11 cellular contexts compared by ENCODE assay signal in the genomic region with DNA sequence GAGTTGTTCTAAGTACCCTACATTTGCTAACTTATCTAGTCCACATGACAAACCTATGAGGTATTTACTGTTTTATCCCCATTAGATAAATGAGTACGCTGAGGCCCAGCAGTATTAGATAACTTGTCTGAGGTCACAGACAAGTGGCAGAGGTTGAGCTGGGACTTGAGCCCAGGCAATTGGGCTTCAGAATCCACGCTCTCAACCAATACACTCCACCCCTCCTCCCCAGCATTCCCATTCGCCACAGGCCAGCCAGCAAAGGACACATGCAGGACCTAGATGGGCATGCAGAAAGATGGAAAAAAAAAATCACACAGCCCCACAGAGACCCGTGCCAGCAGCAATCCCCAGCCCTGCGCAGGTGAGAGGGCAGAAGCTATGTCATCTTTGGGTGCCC. TPM values are rescaled to one million over a fixed set of nuclear protein-coding genes. Genes with fewer than 3 reads are reported as not detected.
DNase-seq lines count a peak whose midpoint lies in the region; ATAC-seq lines count a peak whose summit lies in the region.
"Had no signal": no experiment of that assay in that cellular context is flagged by ENCODE, and none has a peak within 500 bp of the region (broad histone marks: within the 10 kb centered on the region; RNA-seq: fewer than 3 reads in every experiment).

No MANE protein-coding gene starts in this region.

- POLR2A ChIA-PET in CD8-positive, alpha-beta memory T cell (lab: Charles Lee) = interaction anchor here (1.0 to 1.9 kb wide), 7 partner anchors 11 to 101 kb away, joined by 3 to 23 read pairs (median 4); a partner anchor contains a TSS
- POLR2A ChIA-PET in T-cell (lab: Charles Lee) = interaction anchor here (0.5 to 1.5 kb wide), 3 partner anchors 12 to 49 kb away, joined by 3 to 10 read pairs (median 4); a partner anchor contains a TSS

- no peaks in the 10 kb centered on the region for H3K9me3 Mint-ChIP-seq in CD8-positive, alpha-beta memory T cell
- no peaks in the 10 kb centered on the region for H3K9me3 Mint-ChIP-seq in T-cell

- intact Hi-C loops in Right ventricle myocardium superior (cut with DNase I) = no loop called here

- CTCF ChIA-PET in CD8-positive, alpha-beta memory T cell (lab: Charles Lee) = interaction anchor here (1.2 to 24.2 kb wide), 11 partner anchors 10 to 156 kb away, joined by 3 to 452 read pairs (median 9); a partner anchor contains a TSS
- CTCF ChIA-PET in T-cell (lab: Charles Lee) = interaction anchor here (0.5 to 2.2 kb wide), 16 partner anchors 9 to 944 kb away, joined by 3 to 21 read pairs (median 4); a partner anchor contains a TSS

- H3K9me3 ChIP-seq in CD8-positive, alpha-beta memory T cell (ENCODE audit: low read length) = no peaks in the 10 kb centered on the region

- H3K9ac ChIP-seq in rectal smooth muscle tissue (ENCODE audit: low read length) = no peak overlapping the region

- ATAC-seq in T-cell (replicated peaks in 1 of 4) (no peak), Right ventricle myocardium superior (ENCODE audit: poor library complexity) (peak; percentile 53), GM18517 (IDR thresholded peaks at IDR 0.05; ENCODE audit: unreplicated experiment) (no peak), GM18861 (IDR thresholded peaks at IDR 0.05; ENCODE audit: unreplicated experiment) (no peak), HG03175 (IDR thresholded peaks at IDR 0.05; ENCODE audit: unreplicated experiment) (no peak)

- no peak for DNase-seq in CD8-positive, alpha-beta memory T cell
- DNase-seq in T-cell = no peak
- DNase-seq in Right ventricle myocardium superior = no peak
- no peak for DNase-seq in SHP77 treated with DMSO at 0.1 percent for 48 hours (lab: John Stamatoyannopoulos, UW)
- DNase-seq: amniotic stem cell, Calu3, NCI-H2171 had no signal

- H3K4me1 ChIP-seq in CD8-positive, alpha-beta memory T cell (ENCODE audit: insufficient read depth, low read length) = peaks cover 99% of the 10 kb centered on the region
- H3K4me1 ChIP-seq in rectal smooth muscle tissue (ENCODE audit: control insufficient read depth, insufficient read depth, low read length) = peaks cover 83% of the 10 kb centered on the region

- H3K4me3 Mint-ChIP-seq in CD8-positive, alpha-beta memory T cell = peak overlapping the region in 6 of 7 donors; percentile 53 to 86 (median 71)
- peak overlapping the region; percentile 54 to 97 (median 64) for H3K4me3 Mint-ChIP-seq in T-cell

- H3K36me3 Mint-ChIP-seq in CD8-positive, alpha-beta memory T cell = peaks cover 0 to 21% (median 1%) of the 10 kb centered on the region in 3 donors
- H3K36me3 Mint-ChIP-seq in T-cell = peaks cover 4% of the 10 kb centered on the region

- H3K27me3 ChIP-seq in CD8-positive, alpha-beta memory T cell (ENCODE audit: insufficient read depth, low read length, poor library complexity, severe bottlenecking) = no peaks in the 10 kb centered on the region
- no peaks in the 10 kb centered on the region for H3K27me3 ChIP-seq in rectal smooth muscle tissue (ENCODE audit: control insufficient read depth, insufficient read depth, low read length)

- H3K27me3 Mint-ChIP-seq in CD8-positive, alpha-beta memory T cell = peaks cover 0 to 2% of the 10 kb centered on the region in 2 donors
- H3K27me3 Mint-ChIP-seq in T-cell = no peaks in the 10 kb centered on the region

- H3K27ac Mint-ChIP-seq in CD8-positive, alpha-beta memory T cell = peak overlapping the region in 7 of 8 donors; percentile 88 to 97 (median 93)
- peak overlapping the region; percentile 97 to 98 for H3K27ac Mint-ChIP-seq in T-cell

- H3K4me3 ChIP-seq in CD8-positive, alpha-beta memory T cell (ENCODE audit: low read length) = peak overlapping the region; percentile 69
- no peak overlapping the region for H3K4me3 ChIP-seq in rectal smooth muscle tissue (ENCODE audit: low read length)

- peak overlapping the region; percentile 69 for H3K27ac ChIP-seq in CD8-positive, alpha-beta memory T cell (ENCODE audit: low read depth, low read length)
- H3K27ac ChIP-seq in rectal smooth muscle tissue (ENCODE audit: low read depth, low read length) = peak overlapping the region; percentile 63

- peaks cover 91 to 99% (median 99%) of the 10 kb centered on the region in 3 donors for H3K4me1 Mint-ChIP-seq in CD8-positive, alpha-beta memory T cell
- peaks cover 96 to 100% (median 98%) of the 10 kb centered on the region in 3 donors for H3K4me1 Mint-ChIP-seq in T-cell

- H3K36me3 ChIP-seq in CD8-positive, alpha-beta memory T cell (ENCODE audit: insufficient read depth, low read length) = peaks cover 7% of the 10 kb centered on the region
- H3K36me3 ChIP-seq in rectal smooth muscle tissue (ENCODE audit: control insufficient read depth, insufficient read depth, low read length) = no peaks in the 10 kb centered on the region

RNA-seq across cellular contexts. Expression of a gene that starts 12.4 kb away (rescaled TPM):
- 100 to 1,000 TPM; 206 to 207 TPM for total RNA-seq in CD8-positive, alpha-beta memory T cell
- polyA plus RNA-seq in CD8-positive, alpha-beta memory T cell = 23.1 TPM
- 100 to 1,000 TPM; 142 to 192 (median 165) TPM for total RNA-seq in T-cell
- total RNA-seq in Right ventricle myocardium superior = 35.9 TPM

RNA-seq across cellular contexts. Expression of a gene that starts 34.3 kb away (rescaled TPM):
- 10 to 100 TPM; 10.9 to 11.5 TPM for total RNA-seq in CD8-positive, alpha-beta memory T cell
- polyA plus RNA-seq in CD8-positive, alpha-beta memory T cell = 9.1 TPM
- total RNA-seq in T-cell (10 to 100 TPM in 3 of 5 donors, 1 to 10 TPM in 2; 5.8 to 13.7 (median 10.2) TPM), Right ventricle myocardium superior (26.8 TPM)

RNA-seq across cellular contexts. Expression of a gene that starts 48.7 kb away (rescaled TPM):
- total RNA-seq in CD8-positive, alpha-beta memory T cell = 1 to 10 TPM in 1 of 2 experiments, under 1 TPM in 1; 0.95 to 1.1 TPM
- polyA plus RNA-seq in CD8-positive, alpha-beta memory T cell = 0.15 TPM
- total RNA-seq in T-cell (under 1 TPM; 0.25 to 0.99 (median 0.82) TPM), Right ventricle myocardium superior (30.6 TPM)

Comparison
In these comparisons a context has a peak if more than half of its experiments do, and no peak if none do; other contexts are left out.
1. RNA of a gene that starts 48.7 kb away (total RNA-seq): 30.6 TPM in Right ventricle myocardium superior (single experiment); 0.95 to 1.1 TPM in CD8-positive, alpha-beta memory T cell and 0.25 to 0.99 TPM in T-cell; every median in the first group is over 10 times any median in the second.